Comparison of ENCODE assay signal across 5 cellular contexts in the genomic region with DNA sequence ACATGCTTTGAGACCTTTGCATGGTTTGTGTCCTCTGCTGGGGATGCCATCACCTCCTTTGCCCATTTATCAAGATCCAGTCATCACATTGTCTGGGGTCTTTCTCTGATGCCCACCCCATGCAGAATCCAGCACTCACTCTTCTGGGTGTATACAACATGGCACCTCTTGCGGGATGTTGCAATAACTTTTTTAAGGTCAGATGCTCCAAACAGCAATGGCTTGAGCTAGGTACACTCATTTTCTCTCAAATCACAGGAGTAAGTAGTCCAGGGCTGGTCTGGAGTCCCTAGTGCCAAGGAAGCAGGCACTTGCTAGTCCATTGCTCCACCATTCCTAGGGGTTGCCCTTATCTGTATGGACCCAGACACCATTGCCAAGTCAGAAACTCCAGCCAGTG.
"Had no signal": no experiment of that assay in that cellular context is flagged by ENCODE, and none has a peak within 500 bp of the region (broad histone marks: within the 10 kb centered on the region; RNA-seq: fewer than 3 reads in every experiment).

No MANE protein-coding gene starts in this region.

- H3K4me1 ChIP-seq: HAP-1 had no signal

- H3K4me3 ChIP-seq: GM23248, HAP-1 had no signal

- H3K4me2 ChIP-seq: KMS-11 had no signal

- H3K9ac ChIP-seq: GM23248, KMS-11 had no signal

- H3K4me3 Mint-ChIP-seq: HFFc6, IgD-negative memory B cell had no signal

- H3K27ac ChIP-seq: GM23248, KMS-11 had no signal

- H3K27ac Mint-ChIP-seq: HFFc6, IgD-negative memory B cell had no signal

- H3K36me3 ChIP-seq: HAP-1 had no signal

- H2AFZ ChIP-seq: GM23248 had no signal

- DNase-seq: HFFc6 had no signal
